8 cellular contexts compared by ENCODE assay signal in the genomic region with DNA sequence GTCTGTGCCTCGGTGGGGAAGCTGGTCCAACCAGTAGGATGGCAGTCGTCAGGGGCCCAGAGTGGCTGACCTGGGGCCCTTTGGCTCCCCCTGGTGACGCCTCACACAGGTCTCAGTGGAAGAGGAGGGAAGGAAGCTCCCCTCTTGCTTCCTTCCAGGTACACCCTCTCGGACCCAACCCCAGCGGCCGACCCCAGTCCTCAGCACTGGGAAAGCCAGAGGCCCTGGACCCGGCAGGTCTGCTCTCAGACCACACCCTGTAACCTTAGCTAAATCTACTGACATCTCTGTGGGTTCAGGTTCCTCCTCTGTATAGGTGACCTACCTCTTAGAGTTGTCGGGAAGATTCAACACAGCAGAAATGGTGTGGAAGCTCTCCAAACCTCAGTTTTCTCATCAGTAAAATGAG. TPM values are rescaled to one million over a fixed set of nuclear protein-coding genes. Genes with fewer than 3 reads are reported as not detected.
DNase-seq lines count a peak whose midpoint lies in the region; ATAC-seq and TF ChIP-seq lines count a peak whose summit lies in the region.

No MANE protein-coding gene starts in this region.

- peak in 5 of 7 experiments; percentile 25 to 67 (median 52) for TF ChIP-seq CTCF in stomach (IDR thresholded peaks at IDR 0.05)

- no peak overlapping the region for H3K4me3 Mint-ChIP-seq in naive thymus-derived CD8-positive, alpha-beta T cell

- H3K27ac Mint-ChIP-seq in naive thymus-derived CD8-positive, alpha-beta T cell, result peak overlapping the region in 1 of 10 donors; percentile 54

- no peaks in the 10 kb centered on the region for H3K9me3 ChIP-seq in stomach

- TF ChIP-seq EP300 in stomach (IDR thresholded peaks at IDR 0.05), result no peak

- TF ChIP-seq POLR2A in stomach (IDR thresholded peaks at IDR 0.05), result no peak

- peaks cover 12 to 80% (median 38%) of the 10 kb centered on the region in 3 donors for H3K27me3 ChIP-seq in stomach

- peaks cover 17 to 43% (median 20%) of the 10 kb centered on the region in 4 donors for H3K4me1 ChIP-seq in stomach

- peak; percentile 72 to 81 for ATAC-seq in naive thymus-derived CD8-positive, alpha-beta T cell

- no peak overlapping the region for H3K4me3 ChIP-seq in stomach

- POLR2A ChIA-PET in naive thymus-derived CD8-positive, alpha-beta T cell (lab: Charles Lee), result interaction anchor here (0.8 kb wide), 1 partner anchor 120 kb away, joined by 3 read pairs; no protein-coding TSS in a partner anchor

- peak; percentile 59 to 72 for DNase-seq in SHP77 (lab: John Stamatoyannopoulos, UW)
- no peak for DNase-seq in SHP77 treated with DMSO at 0.1 percent for 48 hours (lab: John Stamatoyannopoulos, UW)
- peak; percentile 16 for DNase-seq in NCI-H510A (lab: John Stamatoyannopoulos, UW)
- peak; percentile 20 to 55 for DNase-seq in activated CD8-positive, alpha-beta memory T cell treated with anti-CD3 and anti-CD28 coated beads for 1 hour (ENCODE audit: extremely low read depth in 1 of 2, low read depth in 1 of 2)
- peak; percentile 60 for DNase-seq in epidermal melanocyte (ENCODE audit: insufficient read length, low spot score)
- peak; percentile 29 to 76 (median 58) for DNase-seq in naive thymus-derived CD8-positive, alpha-beta T cell
- peak; percentile 66 for DNase-seq in stomach
- DNase-seq in superior temporal gyrus (ENCODE audit: extremely low spot score), result no peak

- H3K4me1 Mint-ChIP-seq in naive thymus-derived CD8-positive, alpha-beta T cell, result peaks cover 5 to 16% (median 13%) of the 10 kb centered on the region in 4 donors

- no peaks in the 10 kb centered on the region for H3K36me3 ChIP-seq in stomach

- peaks cover 33 to 80% (median 53%) of the 10 kb centered on the region in 5 donors for H3K27me3 Mint-ChIP-seq in naive thymus-derived CD8-positive, alpha-beta T cell

- H3K9me3 Mint-ChIP-seq in naive thymus-derived CD8-positive, alpha-beta T cell, result no peaks in the 10 kb centered on the region

- no peak overlapping the region for H3K27ac ChIP-seq in stomach

- WGBS in stomach, 5 donors, result 16 to 33% (median 20%) methylated on average over 8 of the region's 8 CpGs

- intact Hi-C loops in stomach (cut with DNase I; ENCODE audit: low total_unique reads), result loop anchor here (5.0 kb wide), 1 partner anchor 74 kb away; no protein-coding TSS in a partner anchor

- H3K36me3 Mint-ChIP-seq in naive thymus-derived CD8-positive, alpha-beta T cell, result peaks cover 0 to 4% (median 0%) of the 10 kb centered on the region in 3 donors

RNA-seq across cellular contexts. Expression of gene SCUBE1, which starts 3.4 kb away (rescaled TPM):
- not detected for total RNA-seq in naive thymus-derived CD8-positive, alpha-beta T cell
- not detected for polyA plus RNA-seq in naive thymus-derived CD8-positive, alpha-beta T cell
- total RNA-seq in stomach, result 1 to 10 TPM; 1.2 to 8.0 (median 2.3) TPM
- polyA plus RNA-seq in stomach, result 1 to 10 TPM in 1 of 3 donors, under 1 TPM in 2; 0.31 to 3.0 (median 0.62) TPM

Comparison
In these comparisons a context has a peak if more than half of its experiments do, and no peak if none do; other contexts are left out.
1. DNase-seq: peak in SHP77 (2 of 2), NCI-H510A (single experiment), activated CD8-positive, alpha-beta memory T cell treated with anti-CD3 and anti-CD28 coated beads for 1 hour (2 of 2), epidermal melanocyte (single experiment), naive thymus-derived CD8-positive, alpha-beta T cell (10 of 10) and stomach (single experiment); none in SHP77 treated with DMSO at 0.1 percent for 48 hours (single experiment) and superior temporal gyrus (single experiment).